In genomic region chr7:15557686-15558085, GRCh38 we compare ENCODE assay signal across 25 cellular contexts. TPM values are rescaled to one million over a fixed set of nuclear protein-coding genes. Genes with fewer than 3 reads are reported as not detected.
A peak's percentile ranks its signal among the peaks of the same experiment; 100 is the strongest.
DNase-seq lines count a peak whose midpoint lies in the region; ATAC-seq and TF ChIP-seq lines count a peak whose summit lies in the region.
"Had no signal": no experiment of that assay in that cellular context is flagged by ENCODE, and none has a peak within 500 bp of the region (broad histone marks: within the 10 kb centered on the region; RNA-seq: fewer than 3 reads in every experiment).

No MANE protein-coding gene starts in this region.

- H3K27ac Mint-ChIP-seq in chondrocyte (ENCODE audit: unreplicated experiment), result peak overlapping the region; percentile 80
- H3K27ac Mint-ChIP-seq: activated naive CD8-positive, alpha-beta T cell treated with anti-CD3 and anti-CD28 coated beads, Interleukin-2, amount 50 U/mL, for 24 hours; WTC11 had no signal

- H3K27me3 Mint-ChIP-seq in chondrocyte (ENCODE audit: low read depth), result no peaks in the 10 kb centered on the region
- H3K27me3 Mint-ChIP-seq: activated naive CD8-positive, alpha-beta T cell treated with anti-CD3 and anti-CD28 coated beads, Interleukin-2, amount 50 U/mL, for 24 hours; central memory CD8-positive, alpha-beta T cell had no signal

- H3K9me3 Mint-ChIP-seq in chondrocyte (ENCODE audit: low read depth), result no peaks in the 10 kb centered on the region
- H3K9me3 Mint-ChIP-seq: activated naive CD8-positive, alpha-beta T cell treated with anti-CD3 and anti-CD28 coated beads, Interleukin-2, amount 50 U/mL, for 24 hours; activated T-cell treated with anti-CD3 and anti-CD28 coated beads, Interleukin-2, amount 50 U/mL, for 4 hours; central memory CD8-positive, alpha-beta T cell; nephron; WTC11 had no signal

- peak overlapping the region in 7 of 10 donors; percentile 4 to 40 (median 26) for H3K4me3 ChIP-seq in heart right ventricle
- no peak overlapping the region for H3K4me3 ChIP-seq in right atrium auricular region
- H3K4me3 ChIP-seq: lung, ovary, thoracic aorta had no signal

- no peaks in the 10 kb centered on the region for H3K36me3 ChIP-seq in heart right ventricle
- H3K36me3 ChIP-seq in right atrium auricular region, result no peaks in the 10 kb centered on the region
- H3K36me3 ChIP-seq: ovary, thoracic aorta had no signal

- H3K27me3 ChIP-seq in heart right ventricle (no peaks in the 10 kb centered on the region), right atrium auricular region (no peaks in the 10 kb centered on the region)
- H3K27me3 ChIP-seq: ovary had no signal

- DNase-seq in heart right ventricle (no peak), right atrium auricular region (ENCODE audit: low spot score) (no peak), chondrocyte (ENCODE audit: low spot score) (no peak), sciatic nerve (ENCODE audit: low spot score) (no peak)
- DNase-seq: activated CD4-positive, alpha-beta T cell treated with anti-CD3 and anti-CD28 coated beads, Interleukin-2, amount 50 U/mL, for 1 hour; activated naive CD8-positive, alpha-beta T cell treated with anti-CD3 and anti-CD28 coated beads, Interleukin-2, amount 50 U/mL, for 24 hours; activated T-cell treated with anti-CD3 and anti-CD28 coated beads, Interleukin-2, amount 50 U/mL, for 4 hours; DMS79 treated with DMSO at 0.1 percent for 48 hours; HCEC 1CT; KG1; MM.1S; NCI-H1436 treated with DMSO at 0.1 percent for 48 hours; NCI-H446 treated with DMSO at 0.1 percent for 48 hours; ovary; right cardiac atrium; stimulated activated naive CD4-positive, alpha-beta T cell had no signal

- H3K27ac ChIP-seq in heart right ventricle (peak overlapping the region in 8 of 10 donors; percentile 10 to 89 (median 53)), right atrium auricular region (no peak overlapping the region)
- H3K27ac ChIP-seq: C4-2B, ovary, thoracic aorta had no signal

- H3K4me1 ChIP-seq in heart right ventricle (peaks cover 0 to 62% (median 8%) of the 10 kb centered on the region in 9 donors), right atrium auricular region (no peaks in the 10 kb centered on the region)

- intact Hi-C loops in heart right ventricle (cut with DNase I), result loop anchor here in 8 of 10 donors (2.0 to 10.0 kb wide), 7 partner anchors 125 to 510 kb away; partner anchors contain the start of gene MEOX2 (in 5 of the 8)
- intact Hi-C loops in sciatic nerve (cut with DNase I), result no loop called here

- no peak for TF ChIP-seq CTCF in heart right ventricle (IDR thresholded peaks at IDR 0.05)
- TF ChIP-seq CTCF in right atrium auricular region (IDR thresholded peaks at IDR 0.05), result no peak
- TF ChIP-seq CTCF in chondrocyte (IDR thresholded peaks at IDR 0.05), result no peak

- H3K4me3 Mint-ChIP-seq in chondrocyte (ENCODE audit: unreplicated experiment), result peak overlapping the region; percentile 10
- H3K4me3 Mint-ChIP-seq: activated naive CD8-positive, alpha-beta T cell treated with anti-CD3 and anti-CD28 coated beads, Interleukin-2, amount 50 U/mL, for 24 hours; activated T-cell treated with anti-CD3 and anti-CD28 coated beads, Interleukin-2, amount 50 U/mL, for 4 hours; central memory CD8-positive, alpha-beta T cell; nephron; WTC11 had no signal

- no peaks in the 10 kb centered on the region for H3K36me3 Mint-ChIP-seq in chondrocyte (ENCODE audit: low read depth)
- H3K36me3 Mint-ChIP-seq: WTC11 had no signal

- peaks cover 76% of the 10 kb centered on the region for H3K4me1 Mint-ChIP-seq in chondrocyte (ENCODE audit: low read depth)
- H3K4me1 Mint-ChIP-seq: activated naive CD8-positive, alpha-beta T cell treated with anti-CD3 and anti-CD28 coated beads, Interleukin-2, amount 50 U/mL, for 24 hours; central memory CD8-positive, alpha-beta T cell had no signal

- H3K9me3 ChIP-seq in heart right ventricle (peaks cover 0 to 3% (median 0%) of the 10 kb centered on the region in 11 donors), right atrium auricular region (no peaks in the 10 kb centered on the region)
- H3K9me3 ChIP-seq: ovary, thoracic aorta had no signal

- ATAC-seq in heart right ventricle, result no peak
- ATAC-seq in sciatic nerve, result peak; percentile 47
- no peak for ATAC-seq in HG02938 (IDR thresholded peaks at IDR 0.05; ENCODE audit: unreplicated experiment)
- no peak for ATAC-seq in GM21360 (IDR thresholded peaks at IDR 0.05; ENCODE audit: unreplicated experiment)
- no peak for ATAC-seq in GM21515 (IDR thresholded peaks at IDR 0.05; ENCODE audit: unreplicated experiment)
- ATAC-seq: activated naive CD8-positive, alpha-beta T cell treated with anti-CD3 and anti-CD28 coated beads, Interleukin-2, amount 50 U/mL, for 24 hours; activated T-cell treated with anti-CD3 and anti-CD28 coated beads, Interleukin-2, amount 50 U/mL, for 4 hours; right cardiac atrium; WTC11 had no signal

RNA-seq across cellular contexts. Expression of gene AGMO, which starts 4.1 kb away (rescaled TPM):
- under 1 TPM; 0.12 to 0.70 (median 0.40) TPM for total RNA-seq in heart right ventricle
- under 1 TPM; 0.13 to 0.44 TPM for polyA plus RNA-seq in heart right ventricle
- total RNA-seq in right atrium auricular region, result under 1 TPM in 1 of 2 donors, not detected in 1; 0.48 TPM
- 0.60 to 3.8 TPM (median 0.72 TPM) in 3 replicates for total RNA-seq in chondrocyte
- 6.9 TPM for total RNA-seq in sciatic nerve
- total RNA-seq: activated T-cell treated with anti-CD3 and anti-CD28 coated beads, Interleukin-2, amount 50 U/mL, for 4 hours had no signal

Comparison
In these comparisons a context has a peak if more than half of its experiments do, and no peak if none do; other contexts are left out.
1. H3K27ac ChIP-seq: peak in heart right ventricle (8 of 10); none in right atrium auricular region (0 of 2).
2. H3K4me3 ChIP-seq: peak in heart right ventricle (7 of 10); none in right atrium auricular region (0 of 2).